In genomic region chr18:79380816-79381806, GRCh38 we compare ENCODE assay signal across 8 cellular contexts. TPM values are rescaled to one million over a fixed set of nuclear protein-coding genes. Genes with fewer than 3 reads are reported as not detected.
DNase-seq lines count a peak whose midpoint lies in the region; ATAC-seq, FAIRE-seq and TF ChIP-seq lines count a peak whose summit lies in the region.

No MANE protein-coding gene starts in this region.

- ATAC-seq in GM21529 (IDR thresholded peaks at IDR 0.05; ENCODE audit: unreplicated experiment) (peak; percentile 47), pancreas (peak; percentile 22 to 73 (median 66)), GM21737 (IDR thresholded peaks at IDR 0.05; ENCODE audit: unreplicated experiment) (no peak), GM19463 (IDR thresholded peaks at IDR 0.05; ENCODE audit: unreplicated experiment) (no peak)

- no peaks in the 10 kb centered on the region for H3F3A ChIP-seq in OCI-LY1 (ENCODE audit: insufficient read depth, low read length)

- no peak overlapping the region for H3K4me3 Mint-ChIP-seq in activated T-helper 1 cell treated with anti-CD3 and anti-CD28 coated beads, Interleukin-12 subunit alpha, Interleukin-12 subunit beta, Interleukin-2, Interleukin-4 antibody, amounts not matched to agents 30 ng/mL and 10 ng/mL and 1 ng/mL, durations not matched to agents 14 hours and 24 hours and 36 hours

- H3K36me3 ChIP-seq in OCI-LY1 (ENCODE audit: insufficient read depth, low read length), result peaks cover 7% of the 10 kb centered on the region; the same call in 1 of the 2 replicates
- H3K36me3 ChIP-seq in pancreas, result peaks cover 0 to 13% (median 0%) of the 10 kb centered on the region in 3 donors

- TF ChIP-seq CTCF in OCI-LY1 (IDR thresholded peaks at IDR 0.05; ENCODE audit: low read length) (peak; percentile 92), pancreas (IDR thresholded peaks at IDR 0.05) (peak; percentile 59 to 87 (median 81))

- no peaks in the 10 kb centered on the region for H4K20me1 ChIP-seq in OCI-LY1 (ENCODE audit: insufficient read depth, low read length)

- H3K27ac Mint-ChIP-seq in activated T-helper 1 cell treated with anti-CD3 and anti-CD28 coated beads, Interleukin-12 subunit alpha, Interleukin-12 subunit beta, Interleukin-2, Interleukin-4 antibody, amounts not matched to agents 30 ng/mL and 10 ng/mL and 1 ng/mL, durations not matched to agents 14 hours and 24 hours and 36 hours, result no peak overlapping the region

- H2AFZ ChIP-seq in OCI-LY1 (ENCODE audit: low read length), result no peak overlapping the region

- peaks cover 8% of the 10 kb centered on the region; the same call in 1 of the 2 replicates for H3K27me3 ChIP-seq in OCI-LY1 (ENCODE audit: insufficient read depth, low read length)
- H3K27me3 ChIP-seq in pancreas, result no peaks in the 10 kb centered on the region

- DNase-seq in Caki2 (ENCODE audit: low read depth), result peak; percentile 19
- peak; percentile 58 for DNase-seq in activated T-helper 1 cell treated with anti-CD3 and anti-CD28 coated beads, Interleukin-12 subunit alpha, Interleukin-12 subunit beta, Interleukin-2, Interleukin-4 antibody, amounts not matched to agents 30 ng/mL and 10 ng/mL and 1 ng/mL, durations not matched to agents 14 hours and 24 hours and 36 hours (ENCODE audit: low spot score)
- peak; percentile 80 to 88 for DNase-seq in frontal cortex (ENCODE audit: low spot score in 2 of 2)
- DNase-seq in pancreas, result peak in 5 of 6 donors; percentile 39 to 89 (median 77)

- in situ Hi-C loops in Caki2 (cut with HindIII; ENCODE audit: low pct_unique_long_range_greater_than_20kb, low sequenced_read_pairs), result no loop called here

- no peak overlapping the region for H3K4me2 ChIP-seq in OCI-LY1 (ENCODE audit: low read length)

- H3K4me3 ChIP-seq in OCI-LY1 (ENCODE audit: low read depth, low read length, poor library complexity, severe bottlenecking) (no peak overlapping the region), pancreas (no peak overlapping the region)

- H3K36me3 Mint-ChIP-seq in activated T-helper 1 cell treated with anti-CD3 and anti-CD28 coated beads, Interleukin-12 subunit alpha, Interleukin-12 subunit beta, Interleukin-2, Interleukin-4 antibody, amounts not matched to agents 30 ng/mL and 10 ng/mL and 1 ng/mL, durations not matched to agents 14 hours and 24 hours and 36 hours (ENCODE audit: low read depth), result peaks cover 4% of the 10 kb centered on the region

- no peaks in the 10 kb centered on the region for H3K9me3 Mint-ChIP-seq in activated T-helper 1 cell treated with anti-CD3 and anti-CD28 coated beads, Interleukin-12 subunit alpha, Interleukin-12 subunit beta, Interleukin-2, Interleukin-4 antibody, amounts not matched to agents 30 ng/mL and 10 ng/mL and 1 ng/mL, durations not matched to agents 14 hours and 24 hours and 36 hours

- no peaks in the 10 kb centered on the region for H3K79me2 ChIP-seq in OCI-LY1 (ENCODE audit: insufficient read depth, low read length)

- WGBS in pancreas, 2 donors, result 50 to 53% methylated on average over 30 of the region's 30 CpGs

- peaks cover 14% of the 10 kb centered on the region for H3K4me1 Mint-ChIP-seq in activated T-helper 1 cell treated with anti-CD3 and anti-CD28 coated beads, Interleukin-12 subunit alpha, Interleukin-12 subunit beta, Interleukin-2, Interleukin-4 antibody, amounts not matched to agents 30 ng/mL and 10 ng/mL and 1 ng/mL, durations not matched to agents 14 hours and 24 hours and 36 hours (ENCODE audit: low read depth)

- H3K9me2 ChIP-seq in OCI-LY1 (ENCODE audit: low read depth, low read length), result no peaks in the 10 kb centered on the region

- no peak overlapping the region for H3K27ac ChIP-seq in OCI-LY1 (ENCODE audit: low read depth, low read length, poor library complexity, severe bottlenecking)
- no peak overlapping the region for H3K27ac ChIP-seq in pancreas

- H3K4me1 ChIP-seq in OCI-LY1 (ENCODE audit: insufficient read depth, low read length, severe bottlenecking) (no peaks in the 10 kb centered on the region), pancreas (no peaks in the 10 kb centered on the region)

- no peak for FAIRE-seq in frontal cortex (lab: Jason Lieb, UNC)
- FAIRE-seq in pancreas (lab: Jason Lieb, UNC), result no peak

- no peaks in the 10 kb centered on the region for H3K27me3 Mint-ChIP-seq in activated T-helper 1 cell treated with anti-CD3 and anti-CD28 coated beads, Interleukin-12 subunit alpha, Interleukin-12 subunit beta, Interleukin-2, Interleukin-4 antibody, amounts not matched to agents 30 ng/mL and 10 ng/mL and 1 ng/mL, durations not matched to agents 14 hours and 24 hours and 36 hours (ENCODE audit: insufficient read depth)

- H3K9me3 ChIP-seq in OCI-LY1 (ENCODE audit: low read length) (no peaks in the 10 kb centered on the region), pancreas (no peaks in the 10 kb centered on the region)

- intact Hi-C loops in activated T-helper 1 cell treated with anti-CD3 and anti-CD28 coated beads, Interleukin-12 subunit alpha, Interleukin-12 subunit beta, Interleukin-2, Interleukin-4 antibody, amounts not matched to agents 30 ng/mL and 10 ng/mL and 1 ng/mL, durations not matched to agents 14 hours and 24 hours and 36 hours (cut with micrococcal nuclease), result no loop called here
- intact Hi-C loops in pancreas (cut with DNase I), result loop anchor here in 2 of 3 donors (5.0 kb wide), 2 partner anchors 146 to 261 kb away; no protein-coding TSS in a partner anchor

- H3K9ac ChIP-seq in OCI-LY1 (ENCODE audit: low read length), result no peak overlapping the region

RNA-seq across cellular contexts. Expression of gene NFATC1, which starts 14.6 kb away (rescaled TPM):
- total RNA-seq in Caki2 (2014; rRNA removed; shearing (Covaris generic); ENCODE audit: low replicate concordance), result 1.7 and 8.3 TPM in 2 replicates
- 102 and 103 TPM in 2 replicates for total RNA-seq in activated T-helper 1 cell treated with anti-CD3 and anti-CD28 coated beads, Interleukin-12 subunit alpha, Interleukin-12 subunit beta, Interleukin-2, Interleukin-4 antibody, amounts not matched to agents 30 ng/mL and 10 ng/mL and 1 ng/mL, durations not matched to agents 14 hours and 24 hours and 36 hours
- total RNA-seq in frontal cortex (0.41 TPM), pancreas (1 to 10 TPM; 3.4 to 7.9 (median 4.5) TPM)
- 1 to 10 TPM; 4.3 to 4.5 TPM for polyA plus RNA-seq in pancreas

Comparison
In these comparisons a context has a peak if more than half of its experiments do, and no peak if none do; other contexts are left out.
1. DNase-seq: peak in every context shown above with its lines; median percentile 84 in frontal cortex; 77 in pancreas; 58 in activated T-helper 1 cell treated with anti-CD3 and anti-CD28 coated beads, Interleukin-12 subunit alpha, Interleukin-12 subunit beta, Interleukin-2, Interleukin-4 antibody, amounts not matched to agents 30 ng/mL and 10 ng/mL and 1 ng/mL, durations not matched to agents 14 hours and 24 hours and 36 hours; 19 in Caki2.
2. ATAC-seq: peak in GM21529 (single experiment) and pancreas (4 of 4); none in GM21737 (single experiment) and GM19463 (single experiment).
3. RNA of gene NFATC1, which starts 14.6 kb away (total RNA-seq): 102 to 103 TPM in activated T-helper 1 cell treated with anti-CD3 and anti-CD28 coated beads, Interleukin-12 subunit alpha, Interleukin-12 subunit beta, Interleukin-2, Interleukin-4 antibody, amounts not matched to agents 30 ng/mL and 10 ng/mL and 1 ng/mL, durations not matched to agents 14 hours and 24 hours and 36 hours; 1.7 to 8.3 TPM in Caki2, 3.4 to 7.9 TPM in pancreas and 0.41 TPM in frontal cortex (single experiment); every median in the first group is over 10 times any median in the second.